ENCODE assay signal across 15 cellular contexts in genomic region chr17:3514167-3514566, GRCh38. TPM values are rescaled to one million over a fixed set of nuclear protein-coding genes. Genes with fewer than 3 reads are reported as not detected.
"Had no signal": no experiment of that assay in that cellular context is flagged by ENCODE, and none has a peak within 500 bp of the region (broad histone marks: within the 10 kb centered on the region; RNA-seq: fewer than 3 reads in every experiment).

No MANE protein-coding gene starts in this region.

RNA-seq across cellular contexts. Expression of gene ASPA, which starts 38.4 kb away (rescaled TPM):
- total RNA-seq: activated CD4-positive, alpha-beta memory T cell treated with anti-CD3 and anti-CD28 coated beads for 36 hours; activated CD4-positive, alpha-beta T cell treated with anti-CD3 and anti-CD28 coated beads for 36 hours; activated CD4-positive, alpha-beta T cell treated with anti-CD3 and anti-CD28 coated beads, Interleukin-2, amount 10 ng/mL, durations not matched to agents 24 days and 14 days; activated CD8-positive, alpha-beta memory T cell treated with anti-CD3 and anti-CD28 coated beads for 36 hours; activated CD8-positive, alpha-beta memory T cell treated with anti-CD3 and anti-CD28 coated beads, Interleukin-2, amount 10 ng/mL, durations not matched to agents 7 days and 5 days; activated CD8-positive, alpha-beta T cell treated with anti-CD3 and anti-CD28 coated beads, Interleukin-2, amount 10 ng/mL, durations not matched to agents 7 days and 5 days; activated naive CD8-positive, alpha-beta T cell treated with anti-CD3 and anti-CD28 coated beads for 36 hours; activated T-helper 1 cell treated with anti-CD3 and anti-CD28 coated beads, Interleukin-12 subunit alpha, Interleukin-12 subunit beta, Interleukin-2, Interleukin-4 antibody, amounts not matched to agents 30 ng/mL and 10 ng/mL and 1 ng/mL, durations not matched to agents 14 hours and 24 hours and 36 hours; activated T-helper 2 cell treated with anti-CD3 and anti-CD28 coated beads, Interferon-gamma antibody, Interleukin-2, Interleukin-4, amounts not matched to agents 10 μg/mL and 5 μg/mL and 100 μg/mL, durations not matched to agents 14 hours and 24 hours and 36 hours; cardiac muscle cell; dermis blood vessel endothelial cell; endothelial cell of umbilical vein; T-helper 1 cell treated with Interleukin-12 subunit alpha and Interleukin-12 subunit beta and Interleukin-4 antibody, amounts not matched to agents 30 ng/mL and 1 ng/mL, for 36 hours had no signal
- polyA plus RNA-seq: cardiac muscle cell had no signal

RNA-seq across cellular contexts. Expression of gene SPATA22, which starts 42.5 kb away (rescaled TPM):
- total RNA-seq: activated CD4-positive, alpha-beta memory T cell treated with anti-CD3 and anti-CD28 coated beads for 36 hours; activated CD4-positive, alpha-beta T cell treated with anti-CD3 and anti-CD28 coated beads, Interleukin-2, amount 10 ng/mL, durations not matched to agents 24 days and 14 days; activated CD8-positive, alpha-beta T cell treated with anti-CD3 and anti-CD28 coated beads, Interleukin-2, amount 10 ng/mL, durations not matched to agents 7 days and 5 days; activated naive CD4-positive, alpha-beta T cell treated with anti-CD3 and anti-CD28 coated beads for 36 hours; activated T-helper 1 cell treated with anti-CD3 and anti-CD28 coated beads, Interleukin-12 subunit alpha, Interleukin-12 subunit beta, Interleukin-2, Interleukin-4 antibody, amounts not matched to agents 30 ng/mL and 10 ng/mL and 1 ng/mL, durations not matched to agents 14 hours and 24 hours and 36 hours; activated T-helper 2 cell treated with anti-CD3 and anti-CD28 coated beads, Interferon-gamma antibody, Interleukin-2, Interleukin-4, amounts not matched to agents 10 μg/mL and 5 μg/mL and 100 μg/mL, durations not matched to agents 14 hours and 24 hours and 36 hours; ascending aorta; cardiac muscle cell; endothelial cell of umbilical vein; T-helper 1 cell treated with Interleukin-12 subunit alpha and Interleukin-12 subunit beta and Interleukin-4 antibody, amounts not matched to agents 30 ng/mL and 1 ng/mL, for 36 hours had no signal
- polyA plus RNA-seq: cardiac muscle cell had no signal

RNA-seq across cellular contexts. Expression of gene TRPV3, which starts 43.4 kb away (rescaled TPM):
- total RNA-seq: dermis blood vessel endothelial cell, endothelial cell of umbilical vein had no signal
